ENCODE assay signal across 10 cellular contexts in the genomic region with DNA sequence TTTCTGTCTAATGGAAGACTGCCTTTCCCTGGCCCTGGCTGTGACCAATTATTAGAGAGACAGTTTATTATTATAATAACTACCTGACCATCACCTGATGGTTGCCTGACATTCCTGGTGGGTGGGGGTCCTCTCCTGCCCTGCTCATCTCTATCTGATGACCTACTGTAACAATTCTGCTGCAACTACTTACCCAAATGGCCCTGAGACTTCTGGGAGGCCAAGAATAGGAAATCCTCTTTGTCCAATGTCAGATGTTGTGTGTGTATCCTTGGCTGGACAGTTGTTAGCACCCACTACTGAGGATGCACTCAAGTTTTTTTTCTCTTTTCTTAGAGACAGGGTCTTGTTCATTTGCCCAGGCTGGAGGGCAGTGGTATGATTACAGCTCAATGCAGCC.
"Had no signal": no experiment of that assay in that cellular context is flagged by ENCODE, and none has a peak within 500 bp of the region (broad histone marks: within the 10 kb centered on the region; RNA-seq: fewer than 3 reads in every experiment).

No MANE protein-coding gene starts in this region.

- H3K4me1 ChIP-seq: HAP-1 had no signal

- FAIRE-seq: H1, H54 had no signal

- H3K4me3 ChIP-seq: GM23248, GM23338, HAP-1 had no signal

- DNase-seq: GM23248, GOT3, H7, H9, HCEC 1CT, HFFc6 had no signal

- H3K27ac ChIP-seq: GM23248 had no signal

- H3K9me3 ChIP-seq: HAP-1 had no signal

- H3K9ac ChIP-seq: GM23248 had no signal

- H3K36me3 ChIP-seq: HAP-1 had no signal
